In genomic region chr18:49548266-49548665, GRCh38 we compare ENCODE assay signal across 2 cellular contexts.
A peak's percentile ranks its signal among the peaks of the same experiment; 100 is the strongest.
TF ChIP-seq lines count a peak whose summit lies in the region.

No MANE protein-coding gene starts in this region.

TF ChIP-seq in Ishikawa, 13 proteins besides CTCF, POLR2A, EP300 and RAD21:
- TF ChIP-seq CEBPB (IDR thresholded peaks at IDR 0.05) (0 out of 2 replicates have a peak, but pooled peaks have one; percentile 1), USF1 (IDR thresholded peaks at IDR 0.05) (no peak), TEAD4 (IDR thresholded peaks at IDR 0.05) (peak; percentile 65; the same call in 1 of the 2 replicates), REST (IDR thresholded peaks at IDR 0.05; ENCODE audit: low read depth) (no peak), TAF1 (IDR thresholded peaks at IDR 0.05; ENCODE audit: low read depth) (no peak), YY1 (IDR thresholded peaks at IDR 0.05; ENCODE audit: low read depth) (peak; percentile 52; the same call in 1 of the 2 replicates), NFIC (IDR thresholded peaks at IDR 0.05) (no peak), EGR1 (IDR thresholded peaks at IDR 0.05) (no peak)
TF ChIP-seq in Ishikawa: peak in this region for 3.

TF ChIP-seq in K562, 482 proteins besides CTCF, POLR2A, EP300 and RAD21:
- no peak for TF ChIP-seq ZNF263 (CRISPR knock-in tag; IDR thresholded peaks at IDR 0.05; ENCODE audit: borderline replicate concordance)
- TF ChIP-seq, protein P1, sequence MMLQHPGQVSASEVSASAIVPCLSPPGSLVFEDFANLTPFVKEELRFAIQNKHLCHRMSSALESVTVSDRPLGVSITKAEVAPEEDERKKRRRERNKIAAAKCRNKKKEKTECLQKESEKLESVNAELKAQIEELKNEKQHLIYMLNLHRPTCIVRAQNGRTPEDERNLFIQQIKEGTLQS (IDR thresholded peaks at IDR 0.05) = 0 out of 2 replicates have a peak, but pooled peaks have one; percentile 11
- TF ChIP-seq, protein P1 (CRISPR knock-in tag; conservative IDR thresholded peaks at IDR 0.05) = no peak
